In the genomic region with DNA sequence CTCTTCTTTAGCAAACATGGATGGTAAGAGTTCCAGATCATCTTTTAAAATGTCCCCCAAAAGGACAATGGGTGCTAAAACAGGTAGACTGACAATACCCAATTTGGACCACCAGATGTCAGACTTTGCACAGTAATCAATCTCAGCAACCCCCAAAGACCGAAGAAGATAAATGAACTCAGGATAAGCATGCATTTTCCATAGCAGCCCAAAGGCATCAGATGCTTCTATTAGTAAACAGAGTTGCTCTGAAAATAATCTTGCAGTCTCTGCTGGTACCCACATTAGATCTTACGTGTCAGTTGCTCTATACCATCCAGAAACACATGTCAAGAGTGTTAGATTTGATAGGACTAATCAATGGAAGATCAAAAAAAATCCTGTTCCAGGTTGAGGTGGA, we compare ENCODE assay signal across 8 cellular contexts. TPM values are rescaled to one million over a fixed set of nuclear protein-coding genes. Genes with fewer than 3 reads are reported as not detected.
A peak's percentile ranks its signal among the peaks of the same experiment; 100 is the strongest.
DNase-seq lines count a peak whose midpoint lies in the region; ATAC-seq, FAIRE-seq and TF ChIP-seq lines count a peak whose summit lies in the region.

No MANE protein-coding gene starts in this region.

- H3K4me1 ChIP-seq in PC-9 (replicated peaks; ENCODE audit: insufficient read depth), result no peaks in the 10 kb centered on the region

- POLR2A ChIA-PET in PC-9 (lab: Charles Lee; ENCODE audit: unreplicated experiment), result no interaction called here

- H3K27ac ChIP-seq in PC-9 (no peak overlapping the region), brain microvascular endothelial cell (no peak overlapping the region)

- no peak overlapping the region for H3K4me2 ChIP-seq in PC-9

- H3K9me3 ChIP-seq in PC-9 (ENCODE audit: insufficient read depth, low read depth), result no peaks in the 10 kb centered on the region

- peak; percentile 83 for ATAC-seq in GM19395 (IDR thresholded peaks at IDR 0.05; ENCODE audit: unreplicated experiment)
- ATAC-seq in HG02981 (IDR thresholded peaks at IDR 0.05; ENCODE audit: unreplicated experiment), result no peak

- H3K4me3 ChIP-seq in PC-9, result no peak overlapping the region
- no peak overlapping the region for H3K4me3 ChIP-seq in brain microvascular endothelial cell (ENCODE audit: low read depth, low read length)

- peak; percentile 31 for FAIRE-seq in HTR-8/SVneo (lab: Jason Lieb, UNC)

- intact Hi-C loops in PC-9 (cut with micrococcal nuclease; ENCODE audit: unreplicated experiment), result loop anchor here (1.0 to 5.0 kb wide), 3 partner anchors 63 to 593 kb away; no protein-coding TSS in a partner anchor

- TF ChIP-seq CTCF in PC-9 (conservative IDR thresholded peaks at IDR 0.05) (peak; percentile 97), brain microvascular endothelial cell (IDR thresholded peaks at IDR 0.05; ENCODE audit: low read depth, low read length, missing control alignments) (peak; percentile 69)

- no TSS peak for BruUV-seq in PC-9 (replicated peaks; lab: Mats Ljungman, UMichigan)

- H3K36me3 ChIP-seq in PC-9 (ENCODE audit: low read depth), result no peaks in the 10 kb centered on the region
- H3K36me3 ChIP-seq in brain microvascular endothelial cell (replicated peaks), result no peaks in the 10 kb centered on the region

- no peaks in the 10 kb centered on the region for H3K79me2 ChIP-seq in PC-9 (ENCODE audit: low read depth)

- in situ Hi-C loops in brain microvascular endothelial cell (cut with HindIII; ENCODE audit: low pct_ligation_motif_present, low sequenced_read_pairs), result no loop called here

- DNase-seq in DMS53 treated with DMSO at 0.1 percent for 48 hours (lab: John Stamatoyannopoulos, UW; ENCODE audit: unreplicated experiment), result peak; percentile 37
- DNase-seq in HTR-8/SVneo (ENCODE audit: insufficient read length, low spot score), result peak; percentile 42
- DNase-seq in PC-9, result peak; percentile 31 to 51
- peak; percentile 51 for DNase-seq in brain microvascular endothelial cell
- peak; percentile 46 for DNase-seq in iris pigment epithelial cell (ENCODE audit: low read depth)
- DNase-seq in stimulated activated CD8-positive, alpha-beta memory T cell treated with anti-CD3 and anti-CD28 coated beads, Interleukin-15, amount 100 ng/mL, for 1 hour (ENCODE audit: low read depth), result peak; percentile 9

- CTCF ChIA-PET in PC-9 (lab: Charles Lee), result no interaction called here

- H4K20me1 ChIP-seq in PC-9 (ENCODE audit: insufficient read depth), result no peaks in the 10 kb centered on the region

- H2AFZ ChIP-seq in PC-9, result no peak overlapping the region

- H3K9me2 ChIP-seq in PC-9 (ENCODE audit: insufficient read depth), result no peaks in the 10 kb centered on the region

- H3K27me3 ChIP-seq in PC-9 (ENCODE audit: insufficient read depth, low read depth) (no peaks in the 10 kb centered on the region), brain microvascular endothelial cell (replicated peaks) (no peaks in the 10 kb centered on the region)

- H3F3A ChIP-seq in PC-9 (ENCODE audit: insufficient read depth, low read depth), result no peaks in the 10 kb centered on the region

RNA-seq across cellular contexts. Expression of a gene that starts 20.6 kb away (rescaled TPM):
- total RNA-seq in PC-9 (2021), result 0.95 and 2.3 TPM in 2 replicates
